Comparison of ENCODE assay signal across 12 cellular contexts in genomic region chrX:40244980-40245379, GRCh38.
DNase-seq lines count a peak whose midpoint lies in the region; ATAC-seq, FAIRE-seq and TF ChIP-seq lines count a peak whose summit lies in the region.
"Had no signal": no experiment of that assay in that cellular context is flagged by ENCODE, and none has a peak within 500 bp of the region (broad histone marks: within the 10 kb centered on the region; RNA-seq: fewer than 3 reads in every experiment).

No MANE protein-coding gene starts in this region.

- CTCF ChIA-PET in HEK293 (lab: Yijun Ruan, JAX): interaction anchor here (0.7 to 0.9 kb wide), 2 partner anchors 94 to 566 kb away, joined by 3 read pairs; no protein-coding TSS in a partner anchor
- CTCF ChIA-PET in naive thymus-derived CD4-positive, alpha-beta T cell (lab: Charles Lee): interaction anchor here (2.1 kb wide), 1 partner anchor 68 kb away, joined by 5 read pairs; no protein-coding TSS in a partner anchor

- H3K27me3 Mint-ChIP-seq in naive thymus-derived CD4-positive, alpha-beta T cell: peaks cover 0 to 6% (median 2%) of the 10 kb centered on the region in 5 donors

- H3K27ac Mint-ChIP-seq in naive thymus-derived CD4-positive, alpha-beta T cell: peak overlapping the region in 1 of 9 donors; percentile 21

- POLR2A ChIA-PET in HEK293 (lab: Yijun Ruan, JAX): no interaction called here
- POLR2A ChIA-PET in naive thymus-derived CD4-positive, alpha-beta T cell (lab: Charles Lee): interaction anchor here (2.6 kb wide), 1 partner anchor 69 kb away, joined by 17 read pairs; no protein-coding TSS in a partner anchor

- H3K9me3 ChIP-seq in HEK293 (ENCODE audit: control insufficient read depth, insufficient read depth, low read depth, low read length) (no peaks in the 10 kb centered on the region), ascending aorta (no peaks in the 10 kb centered on the region)
- no peaks in the 10 kb centered on the region for H3K9me3 ChIP-seq in naive thymus-derived CD4-positive, alpha-beta T cell (ENCODE audit: control insufficient read depth in 2 of 3, low read length in 3 of 3)
- H3K9me3 ChIP-seq: psoas muscle had no signal

- peak; percentile 45 for ATAC-seq in naive thymus-derived CD4-positive, alpha-beta T cell
- no peak for ATAC-seq in GM19463 (IDR thresholded peaks at IDR 0.05; ENCODE audit: unreplicated experiment)
- ATAC-seq: psoas muscle had no signal

- intact Hi-C loops in ascending aorta (cut with DNase I): no loop called here
- intact Hi-C loops in naive thymus-derived CD4-positive, alpha-beta T cell (cut with micrococcal nuclease): loop anchor here (1.0 to 5.0 kb wide), 4 partner anchors 44 to 513 kb away; no protein-coding TSS in a partner anchor

- no peak for FAIRE-seq in RCC 7860 (lab: Jason Lieb, UNC)
- FAIRE-seq: islet of Langerhans had no signal

- H3K4me1 ChIP-seq in HEK293 (ENCODE audit: control insufficient read depth, insufficient read depth, low read length): no peaks in the 10 kb centered on the region
- H3K4me1 ChIP-seq in ascending aorta: no peaks in the 10 kb centered on the region
- peaks cover 0 to 13% of the 10 kb centered on the region in 2 donors for H3K4me1 ChIP-seq in naive thymus-derived CD4-positive, alpha-beta T cell (ENCODE audit: control insufficient read depth in 2 of 2, insufficient read depth in 2 of 2, low read length in 2 of 2)
- H3K4me1 ChIP-seq: psoas muscle had no signal

- H3K27me3 ChIP-seq in ascending aorta: no peaks in the 10 kb centered on the region
- no peaks in the 10 kb centered on the region for H3K27me3 ChIP-seq in naive thymus-derived CD4-positive, alpha-beta T cell (ENCODE audit: control insufficient read depth in 2 of 2, insufficient read depth in 2 of 2, low read length in 2 of 2)

- peaks cover 6 to 14% (median 13%) of the 10 kb centered on the region in 7 donors for H3K4me1 Mint-ChIP-seq in naive thymus-derived CD4-positive, alpha-beta T cell

- H3K4me3 Mint-ChIP-seq in naive thymus-derived CD4-positive, alpha-beta T cell: peak overlapping the region; percentile 3 to 75 (median 26)

- H3K36me3 Mint-ChIP-seq in naive thymus-derived CD4-positive, alpha-beta T cell: no peaks in the 10 kb centered on the region

- TF ChIP-seq CTCF in HEK293 (tag by site-specific recombination; IDR thresholded peaks at IDR 0.05): 0 out of 2 replicates have a peak, but pooled peaks have one; percentile 8
- no peak for TF ChIP-seq CTCF in ascending aorta (IDR thresholded peaks at IDR 0.05)

- DNase-seq in DMS 273 (lab: John Stamatoyannopoulos, UW; ENCODE audit: unreplicated experiment): peak; percentile 66
- DNase-seq in DMS 273 treated with DMSO at 0.1 percent for 48 hours (lab: John Stamatoyannopoulos, UW): no peak
- no peak for DNase-seq in ascending aorta (ENCODE audit: low spot score in 2 of 2)
- DNase-seq in naive thymus-derived CD4-positive, alpha-beta T cell: peak in 6 of 9 donors; percentile 9 to 37 (median 19)
- no peak for DNase-seq in RCC 7860 (ENCODE audit: low spot score)
- no peak for DNase-seq in GOT3 (lab: John Stamatoyannopoulos, UW)
- DNase-seq: activated gamma-delta T cell had no signal

- H3K36me3 ChIP-seq in HEK293 (ENCODE audit: control insufficient read depth in 2 of 2, insufficient read depth in 1 of 2, low read length in 2 of 2): no peaks in the 10 kb centered on the region
- H3K36me3 ChIP-seq in ascending aorta: no peaks in the 10 kb centered on the region
- no peaks in the 10 kb centered on the region for H3K36me3 ChIP-seq in naive thymus-derived CD4-positive, alpha-beta T cell (ENCODE audit: control insufficient read depth in 2 of 3, insufficient read depth in 3 of 3, low read length in 3 of 3)

- no peaks in the 10 kb centered on the region for H3K9me3 Mint-ChIP-seq in naive thymus-derived CD4-positive, alpha-beta T cell

- H3K4me3 ChIP-seq in HEK293 (ENCODE audit: low read depth, low read length) (no peak overlapping the region), ascending aorta (peak overlapping the region; percentile 23 to 37)
- H3K4me3 ChIP-seq in naive thymus-derived CD4-positive, alpha-beta T cell (ENCODE audit: low read length): no peak overlapping the region
- H3K4me3 ChIP-seq: psoas muscle had no signal

- H3K27ac ChIP-seq in HEK293 (ENCODE audit: extremely low read depth, low read depth, low read length) (no peak overlapping the region), ascending aorta (no peak overlapping the region)
- H3K27ac ChIP-seq in naive thymus-derived CD4-positive, alpha-beta T cell (ENCODE audit: low read depth, low read length): no peak overlapping the region
- H3K27ac ChIP-seq: 22Rv1, psoas muscle had no signal

TF ChIP-seq in HEK293, 187 proteins besides CTCF, POLR2A, EP300 and RAD21 (continues in another document):
- TF ChIP-seq ZNF311 (tag by site-specific recombination; IDR thresholded peaks at IDR 0.05; ENCODE audit: borderline replicate concordance): no peak
- no peak for TF ChIP-seq PRDM10 (tag by site-specific recombination; IDR thresholded peaks at IDR 0.05)
- no peak for TF ChIP-seq ZNF585B (tag by site-specific recombination; IDR thresholded peaks at IDR 0.05)
- TF ChIP-seq ZNF2 (tag by site-specific recombination; IDR thresholded peaks at IDR 0.05): no peak
- TF ChIP-seq ZBTB49 (tag by site-specific recombination; IDR thresholded peaks at IDR 0.05; ENCODE audit: low read depth): no peak
- TF ChIP-seq, protein P1, sequence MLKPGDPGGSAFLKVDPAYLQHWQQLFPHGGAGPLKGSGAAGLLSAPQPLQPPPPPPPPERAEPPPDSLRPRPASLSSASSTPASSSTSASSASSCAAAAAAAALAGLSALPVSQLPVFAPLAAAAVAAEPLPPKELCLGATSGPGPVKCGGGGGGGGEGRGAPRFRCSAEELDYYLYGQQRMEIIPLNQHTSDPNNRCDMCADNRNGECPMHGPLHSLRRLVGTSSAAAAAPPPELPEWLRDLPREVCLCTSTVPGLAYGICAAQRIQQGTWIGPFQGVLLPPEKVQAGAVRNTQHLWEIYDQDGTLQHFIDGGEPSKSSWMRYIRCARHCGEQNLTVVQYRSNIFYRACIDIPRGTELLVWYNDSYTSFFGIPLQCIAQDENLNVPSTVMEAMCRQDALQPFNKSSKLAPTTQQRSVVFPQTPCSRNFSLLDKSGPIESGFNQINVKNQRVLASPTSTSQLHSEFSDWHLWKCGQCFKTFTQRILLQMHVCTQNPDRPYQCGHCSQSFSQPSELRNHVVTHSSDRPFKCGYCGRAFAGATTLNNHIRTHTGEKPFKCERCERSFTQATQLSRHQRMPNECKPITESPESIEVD (tag by site-specific recombination; IDR thresholded peaks at IDR 0.05): no peak
- TF ChIP-seq ZNF266 (tag by site-specific recombination; IDR thresholded peaks at IDR 0.05; ENCODE audit: low read depth): no peak
- TF ChIP-seq AEBP2 (tag by site-specific recombination; IDR thresholded peaks at IDR 0.05; ENCODE audit: borderline replicate concordance): no peak

Comparison
In these comparisons a context has a peak if more than half of its experiments do, and no peak if none do; other contexts are left out.
1. DNase-seq: peak in DMS 273 (single experiment) and naive thymus-derived CD4-positive, alpha-beta T cell (6 of 9); none in DMS 273 treated with DMSO at 0.1 percent for 48 hours (single experiment), ascending aorta (0 of 2), RCC 7860 (single experiment) and GOT3 (single experiment).
2. H3K4me3 ChIP-seq: peak in ascending aorta (2 of 2); none in HEK293 (single experiment) and naive thymus-derived CD4-positive, alpha-beta T cell (single experiment).